Comparison of ENCODE assay signal across 29 cellular contexts in the genomic region with DNA sequence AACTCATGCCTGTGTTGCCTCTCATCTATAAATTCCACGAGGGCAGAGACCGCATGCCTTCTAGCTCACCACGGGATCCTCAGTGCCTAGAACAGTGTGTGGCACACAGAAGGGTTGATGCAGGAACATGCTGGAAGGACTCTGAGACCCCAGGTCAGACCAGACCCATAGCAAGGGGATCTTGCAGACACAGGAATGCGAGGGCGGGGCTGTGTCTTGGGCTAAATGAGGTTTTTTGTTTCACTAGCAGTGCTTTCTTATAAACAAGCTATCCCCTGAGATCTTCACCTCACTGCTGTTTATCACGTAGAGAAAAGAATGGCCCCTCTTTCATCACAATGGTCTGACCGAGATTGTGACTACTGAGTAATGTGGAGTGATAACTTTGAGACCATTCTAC.
"Had no signal": no experiment of that assay in that cellular context is flagged by ENCODE, and none has a peak within 500 bp of the region (broad histone marks: within the 10 kb centered on the region; RNA-seq: fewer than 3 reads in every experiment).

No MANE protein-coding gene starts in this region.

- H3K9me3 ChIP-seq: left lung, lower lobe of right lung, neutrophil, ovary, right atrium auricular region, right lobe of liver, suprapubic skin, thoracic aorta, tibial artery, upper lobe of right lung had no signal

- DNase-seq: hippocampal formation; kidney glomerular epithelial cell; left cardiac atrium; left lung; lower lobe of right lung; mammary epithelial cell; mesenchymal stem cell; naive B cell; natural killer cell; ovary; right lobe of liver; stimulated activated CD4-positive, alpha-beta T cell treated with anti-CD3 and anti-CD28 coated beads, Interleukin-1b, Interleukin-23, amount 100 ng/mL, for 48 hours; stimulated activated CD4-positive, alpha-beta T cell treated with anti-CD3 and anti-CD28 coated beads, Interleukin-2, amount 100 ng/mL, for 48 hours; stimulated activated CD4-positive, alpha-beta T cell treated with anti-CD3 and anti-CD28 coated beads, Interleukin-4, amount 100 ng/mL, for 4 hours; stimulated activated CD8-positive, alpha-beta memory T cell treated with anti-CD3 and anti-CD28 coated beads, Interleukin-4, amount 100 ng/mL, for 48 hours; stimulated activated naive CD4-positive, alpha-beta T cell treated with Interleukin-2 at 50 U/mL for 16 hours; tibial artery; trophoblast cell; upper lobe of right lung had no signal

- H3K4me1 ChIP-seq: left lung, lower lobe of right lung, right atrium auricular region, right lobe of liver, suprapubic skin, tibial artery, upper lobe of right lung had no signal

- ATAC-seq: left cardiac atrium; left lung; lower lobe of right lung; stimulated activated memory B cell treated with anti-CD40 and anti-IgM and Interleukin-4, amounts not matched to agents 10 μg/mL and 1 μg/mL and 100 μg/mL, for 72 hours; upper lobe of right lung had no signal

- H3K4me1 Mint-ChIP-seq: naive B cell; natural killer cell; stimulated activated memory B cell treated with anti-CD40 and anti-IgM and Interleukin-4, amounts not matched to agents 10 μg/mL and 1 μg/mL and 100 μg/mL, for 72 hours had no signal

- H3K9me3 Mint-ChIP-seq: mesothelial cell of epicardium, natural killer cell had no signal

- H3K27ac Mint-ChIP-seq: mesothelial cell of epicardium; naive B cell; natural killer cell; progenitor cell of endocrine pancreas; stimulated activated memory B cell treated with anti-CD40 and anti-IgM and Interleukin-4, amounts not matched to agents 10 μg/mL and 1 μg/mL and 100 μg/mL, for 72 hours had no signal

- H3K4me2 ChIP-seq: smooth muscle cell had no signal

- H3K27ac ChIP-seq: left lung, lower lobe of right lung, neutrophil, ovary, right atrium auricular region, right lobe of liver, suprapubic skin, thoracic aorta, tibial artery, upper lobe of right lung had no signal

- H3K4me3 Mint-ChIP-seq: mesothelial cell of epicardium; naive B cell; natural killer cell; stimulated activated memory B cell treated with anti-CD40 and anti-IgM and Interleukin-4, amounts not matched to agents 10 μg/mL and 1 μg/mL and 100 μg/mL, for 72 hours had no signal

- H3K36me3 Mint-ChIP-seq: mesothelial cell of epicardium; naive B cell; natural killer cell; stimulated activated memory B cell treated with anti-CD40 and anti-IgM and Interleukin-4, amounts not matched to agents 10 μg/mL and 1 μg/mL and 100 μg/mL, for 72 hours had no signal

- H3K27me3 Mint-ChIP-seq: naive B cell; stimulated activated memory B cell treated with anti-CD40 and anti-IgM and Interleukin-4, amounts not matched to agents 10 μg/mL and 1 μg/mL and 100 μg/mL, for 72 hours had no signal

- H3K36me3 ChIP-seq: left lung, lower lobe of right lung, neutrophil, ovary, right atrium auricular region, right lobe of liver, suprapubic skin, thoracic aorta, tibial artery, upper lobe of right lung had no signal

- FAIRE-seq: keratinocyte, urothelium cell line had no signal

- H3K4me3 ChIP-seq: left lung, lower lobe of right lung, ovary, right atrium auricular region, right lobe of liver, smooth muscle cell, suprapubic skin, thoracic aorta, tibial artery, upper lobe of right lung had no signal

- H3K27me3 ChIP-seq: neutrophil, ovary, right atrium auricular region, right lobe of liver had no signal
